Comparison of ENCODE assay signal across 21 cellular contexts in the genomic region with DNA sequence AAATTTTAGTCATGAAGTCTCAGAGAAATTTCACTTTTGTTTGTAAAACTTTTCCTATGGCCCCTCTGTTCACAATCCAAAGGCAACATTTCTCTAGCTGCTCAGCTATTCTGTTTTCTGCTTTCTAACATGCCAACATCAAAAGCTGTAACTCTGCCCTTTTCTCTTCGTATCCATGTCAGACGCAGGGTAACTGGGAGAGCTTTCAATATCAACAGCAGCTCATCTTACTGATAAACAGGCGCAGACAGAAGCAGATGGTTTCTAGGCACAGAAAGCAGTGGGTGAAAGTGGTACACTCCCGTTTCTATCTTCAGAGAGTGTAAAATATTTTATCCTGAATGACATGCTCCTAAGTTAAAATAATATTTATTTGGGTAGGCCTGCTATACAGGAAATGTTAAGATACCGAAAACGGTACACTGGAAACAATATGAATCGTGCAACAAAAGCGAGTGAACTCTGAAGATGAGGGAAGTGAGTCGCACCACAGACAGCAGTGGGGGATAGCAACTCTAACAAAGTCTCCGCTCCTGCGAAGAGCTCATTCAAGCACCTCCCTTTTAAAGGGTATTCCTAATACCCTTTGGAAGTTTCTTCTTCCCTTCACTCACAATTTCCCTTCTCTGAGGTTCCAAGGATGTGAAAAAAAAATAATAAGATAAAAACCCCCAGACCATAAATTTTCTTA.
DNase-seq lines count a peak whose midpoint lies in the region; ATAC-seq and TF ChIP-seq lines count a peak whose summit lies in the region.
"Had no signal": no experiment of that assay in that cellular context is flagged by ENCODE, and none has a peak within 500 bp of the region (broad histone marks: within the 10 kb centered on the region; RNA-seq: fewer than 3 reads in every experiment).

No MANE protein-coding gene starts in this region.

- dilution Hi-C loops in IMR-90 (cut with HindIII; ENCODE audit: low sequenced_read_pairs, unreplicated experiment), result no loop called here

- no peak overlapping the region for H2AK5ac ChIP-seq in IMR-90 (ENCODE audit: low read depth, low read length)

- no peak overlapping the region for H3K14ac ChIP-seq in IMR-90 (replicated peaks; ENCODE audit: low read depth, low read length)

- whole genome bisulfite sequencing in IMR-90 (ENCODE audit: extremely low coverage in 2 of 2, insufficient read length in 1 of 2), 2 experiments, result no CpG with 5 or more reads among the region's 11 CpGs
- 84 to 86% methylated on average over 5 of the region's 11 CpGs for WGBS in mesodermal cell (ENCODE audit: insufficient coverage in 2 of 2), 2 experiments

- CTCF ChIA-PET in IMR-90 (lab: Yijun Ruan, JAX), result interaction anchor here (0.9 kb wide), 1 partner anchor 9 kb away, joined by 4 read pairs; no protein-coding TSS in a partner anchor

- no peak overlapping the region for H2BK120ac ChIP-seq in IMR-90 (ENCODE audit: low read depth, low read length)

- H3K4ac ChIP-seq in IMR-90 (ENCODE audit: low read depth, low read length), result no peak overlapping the region

- no peak overlapping the region for H3K18ac ChIP-seq in IMR-90 (ENCODE audit: low read depth, low read length)

- no peak for TF ChIP-seq RAD21 in IMR-90 (IDR thresholded peaks at IDR 0.05; ENCODE audit: low read length)

- no peak for TF ChIP-seq POLR2A in IMR-90 (IDR thresholded peaks at IDR 0.05; ENCODE audit: low read depth, low read length)

- no peaks in the 10 kb centered on the region for H4K20me1 ChIP-seq in IMR-90 (ENCODE audit: insufficient read depth, low read length)

- H3K23ac ChIP-seq in IMR-90 (ENCODE audit: low read depth, low read length), result no peak overlapping the region

- no peak overlapping the region for H4K8ac ChIP-seq in IMR-90 (ENCODE audit: low read depth in 2 of 2, low read length in 2 of 2)

- H3K4me1 ChIP-seq in IMR-90 (ENCODE audit: control insufficient read depth, insufficient read depth, low read length), result no peaks in the 10 kb centered on the region
- no peaks in the 10 kb centered on the region for H3K4me1 ChIP-seq in mesodermal cell (ENCODE audit: control insufficient read depth, insufficient read depth, low read length, poor library complexity, severe bottlenecking)

- no peaks in the 10 kb centered on the region for H3K36me3 ChIP-seq in IMR-90 (ENCODE audit: control insufficient read depth, insufficient read depth, low read length)
- H3K36me3 ChIP-seq in mesodermal cell (ENCODE audit: control insufficient read depth, insufficient read depth, low read length), result no peaks in the 10 kb centered on the region
- H3K36me3 ChIP-seq: neutrophil had no signal

- peak overlapping the region; percentile 58 for H3K4me2 ChIP-seq in IMR-90 (ENCODE audit: low read depth, low read length)

- intact Hi-C loops in IMR-90 (cut with micrococcal nuclease), result no loop called here

- no peak overlapping the region for H3K56ac ChIP-seq in IMR-90 (ENCODE audit: extremely low read depth, insufficient read depth, low read length)

- H3K4me3 ChIP-seq in IMR-90 (ENCODE audit: insufficient read depth, low read depth, low read length) (0 out of 2 replicates have a peak overlapping the region, but pooled peaks have one; percentile 11), astrocyte of the spinal cord (ENCODE audit: low read depth, low read length) (peak overlapping the region; percentile 23), mesodermal cell (ENCODE audit: extremely low read depth, insufficient read depth, low read length, poor library complexity, severe bottlenecking) (no peak overlapping the region)

- H2BK15ac ChIP-seq in IMR-90 (ENCODE audit: low read depth, low read length), result no peak overlapping the region

- no peak overlapping the region for H2BK20ac ChIP-seq in IMR-90 (ENCODE audit: low read depth, low read length)

- H3K27me3 ChIP-seq in IMR-90 (ENCODE audit: control insufficient read depth, insufficient read depth, low read length), result no peaks in the 10 kb centered on the region
- H3K27me3 ChIP-seq: neutrophil had no signal

- no peak overlapping the region for H2AK9ac ChIP-seq in IMR-90 (replicated peaks; ENCODE audit: low read depth, low read length, poor library complexity)

- no TSS peak for BruUV-seq in IMR-90 (replicated peaks; lab: Mats Ljungman, UMichigan)

- ATAC-seq in IMR-90 (ENCODE audit: low read depth) (peak; percentile 24; the same call in 1 of the 2 replicates), GM18517 (IDR thresholded peaks at IDR 0.05; ENCODE audit: unreplicated experiment) (no peak)
- ATAC-seq: activated naive CD8-positive, alpha-beta T cell treated with anti-CD3 and anti-CD28 coated beads, Interleukin-2, amount 50 U/mL, for 24 hours; right cardiac atrium had no signal

- H3K9me1 ChIP-seq in IMR-90 (ENCODE audit: insufficient read depth, low read length), result no peaks in the 10 kb centered on the region

- POLR2A ChIA-PET in IMR-90 (lab: Charles Lee; ENCODE audit: unreplicated experiment), result no interaction called here

- no peak overlapping the region for H3K9ac ChIP-seq in IMR-90 (ENCODE audit: low read depth, low read length)

- in situ Hi-C loops in IMR-90 (cut with MboI; ENCODE audit: low sequenced_read_pairs) (loop anchor here (25.0 kb wide), 1 partner anchor 966 kb away; no protein-coding TSS in a partner anchor), astrocyte of the spinal cord (cut with HindIII; ENCODE audit: low sequenced_read_pairs) (no loop called here)

- DNase-seq in IMR-90 (peak; percentile 2), NCI-H510A treated with DMSO at 0.1 percent for 48 hours (lab: John Stamatoyannopoulos, UW) (peak; percentile 76), astrocyte of the spinal cord (ENCODE audit: low read depth, low spot score) (peak; percentile 39), NOMO-1 treated with dmso at 0.1 percent for 144 hours (lab: John Stamatoyannopoulos, UW; ENCODE audit: unreplicated experiment) (no peak)
- DNase-seq in activated effector memory CD4-positive, alpha-beta T cell treated with anti-CD3 and anti-CD28 coated beads, Interleukin-2, amount 50 U/mL, for 16 hours, result no peak
- DNase-seq in stimulated activated CD4-positive, alpha-beta T cell treated with anti-CD3 and anti-CD28 coated beads, Interleukin-4, amount 100 ng/mL, for 24 hours, result no peak
- DNase-seq: activated B cell treated with CpG ODN at 0.5 μM for 24 hours; activated CD8-positive, alpha-beta memory T cell treated with anti-CD3 and anti-CD28 coated beads for 24 hours; activated naive CD8-positive, alpha-beta T cell treated with anti-CD3 and anti-CD28 coated beads, Interleukin-2, amount 50 U/mL, for 24 hours; central memory CD4-positive, alpha-beta T cell; effector memory CD4-positive, alpha-beta T cell; hippocampal formation; kidney glomerular epithelial cell; midbrain; MM.1S; right cardiac atrium; stimulated activated CD4-positive, alpha-beta T cell treated with anti-CD3 and anti-CD28 coated beads, Interleukin-1b, Interleukin-23, amount 100 ng/mL, for 48 hours had no signal

- H2AFZ ChIP-seq in IMR-90 (replicated peaks; ENCODE audit: low read length, poor library complexity), result no peak overlapping the region

- H4K91ac ChIP-seq in IMR-90 (ENCODE audit: insufficient read depth, low read depth, low read length), result no peak overlapping the region

- TF ChIP-seq CTCF in IMR-90 (conservative IDR thresholded peaks at IDR 0.05; ENCODE audit: low read depth, low read length) (no peak), astrocyte of the spinal cord (IDR thresholded peaks at IDR 0.05; ENCODE audit: low read depth, low read length) (no peak)

- no peak overlapping the region for H3K27ac ChIP-seq in IMR-90 (ENCODE audit: insufficient read depth, low read length)
- peak overlapping the region; percentile 16 for H3K27ac ChIP-seq in mesodermal cell (ENCODE audit: low read depth, low read length, severe bottlenecking)
- H3K27ac ChIP-seq: neutrophil, RWPE1 had no signal

- H4K5ac ChIP-seq in IMR-90 (ENCODE audit: low read depth, low read length), result no peak overlapping the region

- no peak overlapping the region for H2BK5ac ChIP-seq in IMR-90 (ENCODE audit: low read depth, low read length, poor library complexity, severe bottlenecking)

- H3K9me3 ChIP-seq in IMR-90 (ENCODE audit: control insufficient read depth, insufficient read depth, low read length), result no peaks in the 10 kb centered on the region
- H3K9me3 ChIP-seq in mesodermal cell (ENCODE audit: control insufficient read depth, low read length), result no peaks in the 10 kb centered on the region
- H3K9me3 ChIP-seq: neutrophil had no signal

- H3K79me1 ChIP-seq in IMR-90 (ENCODE audit: low read depth in 1 of 2, low read length in 2 of 2), result no peaks in the 10 kb centered on the region

TF ChIP-seq in IMR-90, 13 proteins besides CTCF, POLR2A, EP300 and RAD21:
- no peak for TF ChIP-seq CEBPB (IDR thresholded peaks at IDR 0.05; ENCODE audit: low read depth, low read length)
- TF ChIP-seq MXI1 (IDR thresholded peaks at IDR 0.05; ENCODE audit: borderline replicate concordance, low read depth, low read length), result no peak
- no peak for TF ChIP-seq MAZ (IDR thresholded peaks at IDR 0.05; ENCODE audit: borderline replicate concordance, low read depth, low read length)
- TF ChIP-seq NFE2L2 (IDR thresholded peaks at IDR 0.05; ENCODE audit: low read depth, low read length), result no peak
- no peak for TF ChIP-seq MAFK (IDR thresholded peaks at IDR 0.05; ENCODE audit: low read depth, low read length)
- TF ChIP-seq SMC3 (IDR thresholded peaks at IDR 0.05; ENCODE audit: low read depth, low read length), result no peak
- no peak for TF ChIP-seq FOS (IDR thresholded peaks at IDR 0.05; ENCODE audit: low read depth, low read length)
- TF ChIP-seq RFX5 (IDR thresholded peaks at IDR 0.05; ENCODE audit: low read depth, low read length), result no peak
- no peak for TF ChIP-seq BHLHE40 (IDR thresholded peaks at IDR 0.05; ENCODE audit: low read depth, low read length)

Comparison
In these comparisons a context has a peak if more than half of its experiments do, and no peak if none do; other contexts are left out.
1. DNase-seq: peak in IMR-90 (single experiment), NCI-H510A treated with DMSO at 0.1 percent for 48 hours (single experiment) and astrocyte of the spinal cord (single experiment); none in activated effector memory CD4-positive, alpha-beta T cell treated with anti-CD3 and anti-CD28 coated beads, Interleukin-2, amount 50 U/mL, for 16 hours (single experiment), stimulated activated CD4-positive, alpha-beta T cell treated with anti-CD3 and anti-CD28 coated beads, Interleukin-4, amount 100 ng/mL, for 24 hours (single experiment) and NOMO-1 treated with dmso at 0.1 percent for 144 hours (single experiment).